1 cellular context compared by ENCODE assay signal in genomic region chr3:150635076-150635475, GRCh38.
TF ChIP-seq lines count a peak whose summit lies in the region.

No MANE protein-coding gene starts in this region.

TF ChIP-seq in IMR-90, 13 proteins besides CTCF, POLR2A, EP300 and RAD21:
- TF ChIP-seq MAZ (IDR thresholded peaks at IDR 0.05; ENCODE audit: borderline replicate concordance, low read depth, low read length) (no peak), NFE2L2 (IDR thresholded peaks at IDR 0.05; ENCODE audit: low read depth, low read length) (no peak), RCOR1 (IDR thresholded peaks at IDR 0.05; ENCODE audit: insufficient replicate concordance, low read length) (no peak), MXI1 (IDR thresholded peaks at IDR 0.05; ENCODE audit: borderline replicate concordance, low read depth, low read length) (no peak), CEBPB (IDR thresholded peaks at IDR 0.05; ENCODE audit: low read depth, low read length) (no peak), SMC3 (IDR thresholded peaks at IDR 0.05; ENCODE audit: low read depth, low read length) (no peak), FOS (IDR thresholded peaks at IDR 0.05; ENCODE audit: low read depth, low read length) (no peak), BHLHE40 (IDR thresholded peaks at IDR 0.05; ENCODE audit: low read depth, low read length) (no peak), USF2 (IDR thresholded peaks at IDR 0.05; ENCODE audit: low read depth, low read length) (no peak), MAFK (IDR thresholded peaks at IDR 0.05; ENCODE audit: low read depth, low read length) (no peak), RFX5 (IDR thresholded peaks at IDR 0.05; ENCODE audit: low read depth, low read length) (no peak), CHD1 (IDR thresholded peaks at IDR 0.05; ENCODE audit: low read depth, low read length) (no peak)
- TF ChIP-seq, protein P1, sequence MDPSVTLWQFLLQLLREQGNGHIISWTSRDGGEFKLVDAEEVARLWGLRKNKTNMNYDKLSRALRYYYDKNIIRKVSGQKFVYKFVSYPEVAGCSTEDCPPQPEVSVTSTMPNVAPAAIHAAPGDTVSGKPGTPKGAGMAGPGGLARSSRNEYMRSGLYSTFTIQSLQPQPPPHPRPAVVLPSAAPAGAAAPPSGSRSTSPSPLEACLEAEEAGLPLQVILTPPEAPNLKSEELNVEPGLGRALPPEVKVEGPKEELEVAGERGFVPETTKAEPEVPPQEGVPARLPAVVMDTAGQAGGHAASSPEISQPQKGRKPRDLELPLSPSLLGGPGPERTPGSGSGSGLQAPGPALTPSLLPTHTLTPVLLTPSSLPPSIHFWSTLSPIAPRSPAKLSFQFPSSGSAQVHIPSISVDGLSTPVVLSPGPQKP (IDR thresholded peaks at IDR 0.05; ENCODE audit: borderline replicate concordance, low read depth, low read length) = no peak
